Comparison of ENCODE assay signal across 20 cellular contexts in genomic region chr9:109341561-109341960, GRCh38. TPM values are rescaled to one million over a fixed set of nuclear protein-coding genes. Genes with fewer than 3 reads are reported as not detected.
"Had no signal": no experiment of that assay in that cellular context is flagged by ENCODE, and none has a peak within 500 bp of the region (broad histone marks: within the 10 kb centered on the region; RNA-seq: fewer than 3 reads in every experiment).

No MANE protein-coding gene starts in this region.

- H3K9me3 ChIP-seq: spleen, tibial artery had no signal

- H3K4me1 ChIP-seq: spleen, tibial artery had no signal

- H3K4me1 Mint-ChIP-seq: nephron progenitor cell; stimulated activated naive B cell treated with anti-CD40 and anti-IgM and Interleukin-4, amounts not matched to agents 10 μg/mL and 1 μg/mL and 100 μg/mL, for 72 hours; T-helper 17 cell had no signal

- H3K4me3 ChIP-seq: cardiac muscle cell, spleen, tibial artery had no signal

- FAIRE-seq: endothelial cell of umbilical vein, islet of Langerhans had no signal

- H3K9me3 Mint-ChIP-seq: activated T-helper 1 cell treated with anti-CD3 and anti-CD28 coated beads, Interleukin-12 subunit alpha, Interleukin-12 subunit beta, Interleukin-2, Interleukin-4 antibody, amounts not matched to agents 30 ng/mL and 10 ng/mL and 1 ng/mL, durations not matched to agents 14 hours and 24 hours and 36 hours; nephron progenitor cell; stimulated activated naive B cell treated with anti-CD40 and anti-IgM and Interleukin-4, amounts not matched to agents 10 μg/mL and 1 μg/mL and 100 μg/mL, for 72 hours had no signal

- H3K27ac ChIP-seq: cardiac muscle cell, spleen, tibial artery, VCaP had no signal

- H3K27ac Mint-ChIP-seq: activated naive CD8-positive, alpha-beta T cell; activated T-helper 1 cell treated with anti-CD3 and anti-CD28 coated beads, Interleukin-12 subunit alpha, Interleukin-12 subunit beta, Interleukin-2, Interleukin-4 antibody, amounts not matched to agents 30 ng/mL and 10 ng/mL and 1 ng/mL, durations not matched to agents 14 hours and 24 hours and 36 hours; nephron progenitor cell; stimulated activated naive B cell treated with anti-CD40 and anti-IgM and Interleukin-4, amounts not matched to agents 10 μg/mL and 1 μg/mL and 100 μg/mL, for 72 hours; T-helper 17 cell had no signal

- DNase-seq: activated CD4-positive, alpha-beta T cell treated with anti-CD3 and anti-CD28 coated beads, Interleukin-2, amount 50 U/mL, for 4 hours; activated CD4-positive, CD25-positive, alpha-beta regulatory T cell treated with anti-CD3 and anti-CD28 coated beads, Interleukin-2, amount 50 U/mL, for 72 hours; activated gamma-delta T cell treated with Interleukin-2 at 50 U/mL for 16 hours; activated T-cell treated with anti-CD3 and anti-CD28 coated beads for 4 hours; dermis blood vessel endothelial cell; effector memory CD4-positive, alpha-beta T cell; left colon; nephron progenitor cell; occipital lobe; retina; spleen; stimulated activated naive B cell treated with anti-CD40 and anti-IgM and Interleukin-4, amounts not matched to agents 10 μg/mL and 1 μg/mL and 100 μg/mL, for 72 hours; T-helper 17 cell had no signal

- ATAC-seq: left colon; stimulated activated naive B cell treated with anti-CD40 and anti-IgM and Interleukin-4, amounts not matched to agents 10 μg/mL and 1 μg/mL and 100 μg/mL, for 72 hours; T-helper 17 cell had no signal

- H3K27me3 Mint-ChIP-seq: activated naive CD8-positive, alpha-beta T cell; stimulated activated naive B cell treated with anti-CD40 and anti-IgM and Interleukin-4, amounts not matched to agents 10 μg/mL and 1 μg/mL and 100 μg/mL, for 72 hours had no signal

- H3K4me3 Mint-ChIP-seq: activated naive CD8-positive, alpha-beta T cell; activated T-helper 1 cell treated with anti-CD3 and anti-CD28 coated beads, Interleukin-12 subunit alpha, Interleukin-12 subunit beta, Interleukin-2, Interleukin-4 antibody, amounts not matched to agents 30 ng/mL and 10 ng/mL and 1 ng/mL, durations not matched to agents 14 hours and 24 hours and 36 hours; nephron progenitor cell; stimulated activated naive B cell treated with anti-CD40 and anti-IgM and Interleukin-4, amounts not matched to agents 10 μg/mL and 1 μg/mL and 100 μg/mL, for 72 hours; T-helper 17 cell had no signal

- H3K27me3 ChIP-seq: cardiac muscle cell had no signal

- H3K36me3 ChIP-seq: cardiac muscle cell, spleen, tibial artery had no signal

RNA-seq across cellular contexts. Expression of gene EPB41L4B, which starts 20.7 kb away (rescaled TPM):
- total RNA-seq: T-helper 17 cell had no signal
